In the genomic region with DNA sequence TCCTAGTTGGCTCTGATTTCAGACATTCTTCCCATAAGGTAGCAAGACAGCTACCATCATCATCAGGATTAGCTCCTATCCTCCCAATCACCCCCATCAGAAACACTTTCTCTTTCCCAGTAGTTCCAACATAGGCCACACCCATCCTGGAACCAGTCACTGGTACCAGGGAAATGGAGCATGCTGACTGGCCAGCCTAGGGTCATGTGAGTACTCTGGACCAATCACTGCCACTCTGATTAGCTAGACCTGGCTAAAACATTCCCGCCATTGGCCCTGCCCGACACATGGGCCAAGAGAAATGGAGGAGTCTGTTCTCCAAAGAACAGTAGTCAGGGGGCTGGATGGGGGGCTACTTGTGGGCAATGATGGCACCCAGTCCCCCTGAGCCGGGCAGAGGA, we compare ENCODE assay signal across 1 cellular context.
TF ChIP-seq lines count a peak whose summit lies in the region.

No MANE protein-coding gene starts in this region.

TF ChIP-seq in GM23338, 12 proteins besides CTCF, POLR2A, EP300 and RAD21:
- no peak for TF ChIP-seq CREB1 (CRISPR knock-in tag; IDR thresholded peaks at IDR 0.05; ENCODE audit: low read depth)
- TF ChIP-seq POLR2AphosphoS5 (IDR thresholded peaks at IDR 0.05; ENCODE audit: low read depth), result no peak
- TF ChIP-seq, protein P1, sequence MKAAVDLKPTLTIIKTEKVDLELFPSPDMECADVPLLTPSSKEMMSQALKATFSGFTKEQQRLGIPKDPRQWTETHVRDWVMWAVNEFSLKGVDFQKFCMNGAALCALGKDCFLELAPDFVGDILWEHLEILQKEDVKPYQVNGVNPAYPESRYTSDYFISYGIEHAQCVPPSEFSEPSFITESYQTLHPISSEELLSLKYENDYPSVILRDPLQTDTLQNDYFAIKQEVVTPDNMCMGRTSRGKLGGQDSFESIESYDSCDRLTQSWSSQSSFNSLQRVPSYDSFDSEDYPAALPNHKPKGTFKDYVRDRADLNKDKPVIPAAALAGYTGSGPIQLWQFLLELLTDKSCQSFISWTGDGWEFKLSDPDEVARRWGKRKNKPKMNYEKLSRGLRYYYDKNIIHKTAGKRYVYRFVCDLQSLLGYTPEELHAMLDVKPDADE (IDR thresholded peaks at IDR 0.05), result no peak
- TF ChIP-seq STAT1 (IDR thresholded peaks at IDR 0.05; ENCODE audit: unreplicated experiment), result no peak
- TF ChIP-seq JUNB (IDR thresholded peaks at IDR 0.05; ENCODE audit: unreplicated experiment), result no peak
- no peak for TF ChIP-seq EZH2phosphoT487 (IDR thresholded peaks at IDR 0.05; ENCODE audit: unreplicated experiment)
- no peak for TF ChIP-seq ZNF331 (CRISPR knock-in tag; IDR thresholded peaks at IDR 0.05; ENCODE audit: low read depth)
- no peak for TF ChIP-seq EZH2 (IDR thresholded peaks at IDR 0.05; ENCODE audit: low read depth, unreplicated experiment)
- no peak for TF ChIP-seq NANOG (IDR thresholded peaks at IDR 0.05; ENCODE audit: borderline replicate concordance)
- TF ChIP-seq ZNF114 (CRISPR knock-in tag; IDR thresholded peaks at IDR 0.05), result no peak
- TF ChIP-seq, protein P2, sequence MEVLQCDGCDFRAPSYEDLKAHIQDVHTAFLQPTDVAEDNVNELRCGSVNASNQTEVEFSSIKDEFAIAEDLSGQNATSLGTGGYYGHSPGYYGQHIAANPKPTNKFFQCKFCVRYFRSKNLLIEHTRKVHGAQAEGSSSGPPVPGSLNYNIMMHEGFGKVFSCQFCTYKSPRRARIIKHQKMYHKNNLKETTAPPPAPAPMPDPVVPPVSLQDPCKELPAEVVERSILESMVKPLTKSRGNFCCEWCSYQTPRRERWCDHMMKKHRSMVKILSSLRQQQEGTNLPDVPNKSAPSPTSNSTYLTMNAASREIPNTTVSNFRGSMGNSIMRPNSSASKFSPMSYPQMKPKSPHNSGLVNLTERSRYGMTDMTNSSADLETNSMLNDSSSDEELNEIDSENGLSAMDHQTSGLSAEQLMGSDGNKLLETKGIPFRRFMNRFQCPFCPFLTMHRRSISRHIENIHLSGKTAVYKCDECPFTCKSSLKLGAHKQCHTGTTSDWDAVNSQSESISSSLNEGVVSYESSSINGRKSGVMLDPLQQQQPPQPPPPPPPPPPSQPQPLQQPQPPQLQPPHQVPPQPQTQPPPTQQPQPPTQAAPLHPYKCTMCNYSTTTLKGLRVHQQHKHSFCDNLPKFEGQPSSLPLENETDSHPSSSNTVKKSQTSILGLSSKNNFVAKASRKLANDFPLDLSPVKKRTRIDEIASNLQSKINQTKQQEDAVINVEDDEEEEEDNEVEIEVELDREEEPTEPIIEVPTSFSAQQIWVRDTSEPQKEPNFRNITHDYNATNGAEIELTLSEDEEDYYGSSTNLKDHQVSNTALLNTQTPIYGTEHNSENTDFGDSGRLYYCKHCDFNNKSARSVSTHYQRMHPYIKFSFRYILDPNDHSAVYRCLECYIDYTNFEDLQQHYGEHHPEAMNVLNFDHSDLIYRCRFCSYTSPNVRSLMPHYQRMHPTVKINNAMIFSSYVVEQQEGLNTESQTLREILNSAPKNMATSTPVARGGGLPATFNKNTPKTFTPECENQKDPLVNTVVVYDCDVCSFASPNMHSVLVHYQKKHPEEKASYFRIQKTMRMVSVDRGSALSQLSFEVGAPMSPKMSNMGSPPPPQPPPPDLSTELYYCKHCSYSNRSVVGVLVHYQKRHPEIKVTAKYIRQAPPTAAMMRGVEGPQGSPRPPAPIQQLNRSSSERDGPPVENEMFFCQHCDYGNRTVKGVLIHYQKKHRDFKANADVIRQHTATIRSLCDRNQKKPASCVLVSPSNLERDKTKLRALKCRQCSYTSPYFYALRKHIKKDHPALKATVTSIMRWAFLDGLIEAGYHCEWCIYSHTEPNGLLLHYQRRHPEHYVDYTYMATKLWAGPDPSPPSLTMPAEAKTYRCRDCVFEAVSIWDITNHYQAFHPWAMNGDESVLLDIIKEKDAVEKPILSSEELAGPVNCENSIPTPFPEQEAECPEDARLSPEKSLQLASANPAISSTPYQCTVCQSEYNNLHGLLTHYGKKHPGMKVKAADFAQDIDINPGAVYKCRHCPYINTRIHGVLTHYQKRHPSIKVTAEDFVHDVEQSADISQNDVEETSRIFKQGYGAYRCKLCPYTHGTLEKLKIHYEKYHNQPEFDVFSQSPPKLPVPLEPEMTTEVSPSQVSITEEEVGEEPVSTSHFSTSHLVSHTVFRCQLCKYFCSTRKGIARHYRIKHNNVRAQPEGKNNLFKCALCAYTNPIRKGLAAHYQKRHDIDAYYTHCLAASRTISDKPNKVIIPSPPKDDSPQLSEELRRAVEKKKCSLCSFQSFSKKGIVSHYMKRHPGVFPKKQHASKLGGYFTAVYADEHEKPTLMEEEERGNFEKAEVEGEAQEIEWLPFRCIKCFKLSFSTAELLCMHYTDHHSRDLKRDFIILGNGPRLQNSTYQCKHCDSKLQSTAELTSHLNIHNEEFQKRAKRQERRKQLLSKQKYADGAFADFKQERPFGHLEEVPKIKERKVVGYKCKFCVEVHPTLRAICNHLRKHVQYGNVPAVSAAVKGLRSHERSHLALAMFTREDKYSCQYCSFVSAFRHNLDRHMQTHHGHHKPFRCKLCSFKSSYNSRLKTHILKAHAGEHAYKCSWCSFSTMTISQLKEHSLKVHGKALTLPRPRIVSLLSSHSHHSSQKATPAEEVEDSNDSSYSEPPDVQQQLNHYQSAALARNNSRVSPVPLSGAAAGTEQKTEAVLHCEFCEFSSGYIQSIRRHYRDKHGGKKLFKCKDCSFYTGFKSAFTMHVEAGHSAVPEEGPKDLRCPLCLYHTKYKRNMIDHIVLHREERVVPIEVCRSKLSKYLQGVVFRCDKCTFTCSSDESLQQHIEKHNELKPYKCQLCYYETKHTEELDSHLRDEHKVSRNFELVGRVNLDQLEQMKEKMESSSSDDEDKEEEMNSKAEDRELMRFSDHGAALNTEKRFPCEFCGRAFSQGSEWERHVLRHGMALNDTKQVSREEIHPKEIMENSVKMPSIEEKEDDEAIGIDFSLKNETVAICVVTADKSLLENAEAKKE (CRISPR knock-in tag; IDR thresholded peaks at IDR 0.05), result no peak
- TF ChIP-seq, protein P3, sequence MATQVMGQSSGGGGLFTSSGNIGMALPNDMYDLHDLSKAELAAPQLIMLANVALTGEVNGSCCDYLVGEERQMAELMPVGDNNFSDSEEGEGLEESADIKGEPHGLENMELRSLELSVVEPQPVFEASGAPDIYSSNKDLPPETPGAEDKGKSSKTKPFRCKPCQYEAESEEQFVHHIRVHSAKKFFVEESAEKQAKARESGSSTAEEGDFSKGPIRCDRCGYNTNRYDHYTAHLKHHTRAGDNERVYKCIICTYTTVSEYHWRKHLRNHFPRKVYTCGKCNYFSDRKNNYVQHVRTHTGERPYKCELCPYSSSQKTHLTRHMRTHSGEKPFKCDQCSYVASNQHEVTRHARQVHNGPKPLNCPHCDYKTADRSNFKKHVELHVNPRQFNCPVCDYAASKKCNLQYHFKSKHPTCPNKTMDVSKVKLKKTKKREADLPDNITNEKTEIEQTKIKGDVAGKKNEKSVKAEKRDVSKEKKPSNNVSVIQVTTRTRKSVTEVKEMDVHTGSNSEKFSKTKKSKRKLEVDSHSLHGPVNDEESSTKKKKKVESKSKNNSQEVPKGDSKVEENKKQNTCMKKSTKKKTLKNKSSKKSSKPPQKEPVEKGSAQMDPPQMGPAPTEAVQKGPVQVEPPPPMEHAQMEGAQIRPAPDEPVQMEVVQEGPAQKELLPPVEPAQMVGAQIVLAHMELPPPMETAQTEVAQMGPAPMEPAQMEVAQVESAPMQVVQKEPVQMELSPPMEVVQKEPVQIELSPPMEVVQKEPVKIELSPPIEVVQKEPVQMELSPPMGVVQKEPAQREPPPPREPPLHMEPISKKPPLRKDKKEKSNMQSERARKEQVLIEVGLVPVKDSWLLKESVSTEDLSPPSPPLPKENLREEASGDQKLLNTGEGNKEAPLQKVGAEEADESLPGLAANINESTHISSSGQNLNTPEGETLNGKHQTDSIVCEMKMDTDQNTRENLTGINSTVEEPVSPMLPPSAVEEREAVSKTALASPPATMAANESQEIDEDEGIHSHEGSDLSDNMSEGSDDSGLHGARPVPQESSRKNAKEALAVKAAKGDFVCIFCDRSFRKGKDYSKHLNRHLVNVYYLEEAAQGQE (IDR thresholded peaks at IDR 0.05; ENCODE audit: unreplicated experiment), result no peak
